In the genomic region with DNA sequence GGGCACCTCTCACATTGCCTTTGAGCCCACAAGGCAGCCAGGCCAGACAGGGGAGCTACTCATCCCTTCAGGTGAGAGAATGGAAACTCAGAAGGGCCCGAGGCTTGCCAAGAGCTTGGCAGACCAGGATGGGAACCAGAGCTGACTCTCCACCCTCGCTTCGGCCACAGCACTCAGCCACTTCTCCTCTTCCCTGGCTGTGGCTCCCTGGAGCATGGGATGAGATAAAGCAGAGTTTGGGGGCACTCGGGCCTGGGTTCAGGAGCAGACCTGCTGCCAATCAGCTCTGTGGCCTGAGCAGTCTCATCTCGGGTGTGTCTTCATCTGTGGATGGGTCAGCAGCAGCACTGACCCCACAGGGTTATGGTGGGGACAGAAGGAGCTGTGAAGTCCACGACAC, we compare ENCODE assay signal across 1 cellular context.
TF ChIP-seq lines count a peak whose summit lies in the region.

No MANE protein-coding gene starts in this region.

TF ChIP-seq in H1, 55 proteins besides CTCF, POLR2A, EP300 and RAD21:
- no peak for TF ChIP-seq JUND (IDR thresholded peaks at IDR 0.05; ENCODE audit: low read length)
- TF ChIP-seq ATF2 (IDR thresholded peaks at IDR 0.05; ENCODE audit: low read length) = no peak
- no peak for TF ChIP-seq NANOG (IDR thresholded peaks at IDR 0.05; ENCODE audit: insufficient read depth, low read depth, low read length, poor library complexity, severe bottlenecking)
- no peak for TF ChIP-seq RNF2 (IDR thresholded peaks at IDR 0.05; ENCODE audit: borderline replicate concordance, low read depth, low read length, missing control alignments, poor library complexity, severe bottlenecking)
- TF ChIP-seq SRF (IDR thresholded peaks at IDR 0.05; ENCODE audit: low read depth, low read length) = no peak
- TF ChIP-seq, protein P1, sequence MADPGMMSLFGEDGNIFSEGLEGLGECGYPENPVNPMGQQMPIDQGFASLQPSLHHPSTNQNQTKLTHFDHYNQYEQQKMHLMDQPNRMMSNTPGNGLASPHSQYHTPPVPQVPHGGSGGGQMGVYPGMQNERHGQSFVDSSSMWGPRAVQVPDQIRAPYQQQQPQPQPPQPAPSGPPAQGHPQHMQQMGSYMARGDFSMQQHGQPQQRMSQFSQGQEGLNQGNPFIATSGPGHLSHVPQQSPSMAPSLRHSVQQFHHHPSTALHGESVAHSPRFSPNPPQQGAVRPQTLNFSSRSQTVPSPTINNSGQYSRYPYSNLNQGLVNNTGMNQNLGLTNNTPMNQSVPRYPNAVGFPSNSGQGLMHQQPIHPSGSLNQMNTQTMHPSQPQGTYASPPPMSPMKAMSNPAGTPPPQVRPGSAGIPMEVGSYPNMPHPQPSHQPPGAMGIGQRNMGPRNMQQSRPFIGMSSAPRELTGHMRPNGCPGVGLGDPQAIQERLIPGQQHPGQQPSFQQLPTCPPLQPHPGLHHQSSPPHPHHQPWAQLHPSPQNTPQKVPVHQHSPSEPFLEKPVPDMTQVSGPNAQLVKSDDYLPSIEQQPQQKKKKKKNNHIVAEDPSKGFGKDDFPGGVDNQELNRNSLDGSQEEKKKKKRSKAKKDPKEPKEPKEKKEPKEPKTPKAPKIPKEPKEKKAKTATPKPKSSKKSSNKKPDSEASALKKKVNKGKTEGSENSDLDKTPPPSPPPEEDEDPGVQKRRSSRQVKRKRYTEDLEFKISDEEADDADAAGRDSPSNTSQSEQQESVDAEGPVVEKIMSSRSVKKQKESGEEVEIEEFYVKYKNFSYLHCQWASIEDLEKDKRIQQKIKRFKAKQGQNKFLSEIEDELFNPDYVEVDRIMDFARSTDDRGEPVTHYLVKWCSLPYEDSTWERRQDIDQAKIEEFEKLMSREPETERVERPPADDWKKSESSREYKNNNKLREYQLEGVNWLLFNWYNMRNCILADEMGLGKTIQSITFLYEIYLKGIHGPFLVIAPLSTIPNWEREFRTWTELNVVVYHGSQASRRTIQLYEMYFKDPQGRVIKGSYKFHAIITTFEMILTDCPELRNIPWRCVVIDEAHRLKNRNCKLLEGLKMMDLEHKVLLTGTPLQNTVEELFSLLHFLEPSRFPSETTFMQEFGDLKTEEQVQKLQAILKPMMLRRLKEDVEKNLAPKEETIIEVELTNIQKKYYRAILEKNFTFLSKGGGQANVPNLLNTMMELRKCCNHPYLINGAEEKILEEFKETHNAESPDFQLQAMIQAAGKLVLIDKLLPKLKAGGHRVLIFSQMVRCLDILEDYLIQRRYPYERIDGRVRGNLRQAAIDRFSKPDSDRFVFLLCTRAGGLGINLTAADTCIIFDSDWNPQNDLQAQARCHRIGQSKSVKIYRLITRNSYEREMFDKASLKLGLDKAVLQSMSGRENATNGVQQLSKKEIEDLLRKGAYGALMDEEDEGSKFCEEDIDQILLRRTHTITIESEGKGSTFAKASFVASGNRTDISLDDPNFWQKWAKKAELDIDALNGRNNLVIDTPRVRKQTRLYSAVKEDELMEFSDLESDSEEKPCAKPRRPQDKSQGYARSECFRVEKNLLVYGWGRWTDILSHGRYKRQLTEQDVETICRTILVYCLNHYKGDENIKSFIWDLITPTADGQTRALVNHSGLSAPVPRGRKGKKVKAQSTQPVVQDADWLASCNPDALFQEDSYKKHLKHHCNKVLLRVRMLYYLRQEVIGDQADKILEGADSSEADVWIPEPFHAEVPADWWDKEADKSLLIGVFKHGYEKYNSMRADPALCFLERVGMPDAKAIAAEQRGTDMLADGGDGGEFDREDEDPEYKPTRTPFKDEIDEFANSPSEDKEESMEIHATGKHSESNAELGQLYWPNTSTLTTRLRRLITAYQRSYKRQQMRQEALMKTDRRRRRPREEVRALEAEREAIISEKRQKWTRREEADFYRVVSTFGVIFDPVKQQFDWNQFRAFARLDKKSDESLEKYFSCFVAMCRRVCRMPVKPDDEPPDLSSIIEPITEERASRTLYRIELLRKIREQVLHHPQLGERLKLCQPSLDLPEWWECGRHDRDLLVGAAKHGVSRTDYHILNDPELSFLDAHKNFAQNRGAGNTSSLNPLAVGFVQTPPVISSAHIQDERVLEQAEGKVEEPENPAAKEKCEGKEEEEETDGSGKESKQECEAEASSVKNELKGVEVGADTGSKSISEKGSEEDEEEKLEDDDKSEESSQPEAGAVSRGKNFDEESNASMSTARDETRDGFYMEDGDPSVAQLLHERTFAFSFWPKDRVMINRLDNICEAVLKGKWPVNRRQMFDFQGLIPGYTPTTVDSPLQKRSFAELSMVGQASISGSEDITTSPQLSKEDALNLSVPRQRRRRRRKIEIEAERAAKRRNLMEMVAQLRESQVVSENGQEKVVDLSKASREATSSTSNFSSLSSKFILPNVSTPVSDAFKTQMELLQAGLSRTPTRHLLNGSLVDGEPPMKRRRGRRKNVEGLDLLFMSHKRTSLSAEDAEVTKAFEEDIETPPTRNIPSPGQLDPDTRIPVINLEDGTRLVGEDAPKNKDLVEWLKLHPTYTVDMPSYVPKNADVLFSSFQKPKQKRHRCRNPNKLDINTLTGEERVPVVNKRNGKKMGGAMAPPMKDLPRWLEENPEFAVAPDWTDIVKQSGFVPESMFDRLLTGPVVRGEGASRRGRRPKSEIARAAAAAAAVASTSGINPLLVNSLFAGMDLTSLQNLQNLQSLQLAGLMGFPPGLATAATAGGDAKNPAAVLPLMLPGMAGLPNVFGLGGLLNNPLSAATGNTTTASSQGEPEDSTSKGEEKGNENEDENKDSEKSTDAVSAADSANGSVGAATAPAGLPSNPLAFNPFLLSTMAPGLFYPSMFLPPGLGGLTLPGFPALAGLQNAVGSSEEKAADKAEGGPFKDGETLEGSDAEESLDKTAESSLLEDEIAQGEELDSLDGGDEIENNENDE (IDR thresholded peaks at IDR 0.05; ENCODE audit: insufficient replicate concordance, low read length) = no peak
- no peak for TF ChIP-seq RFX5 (IDR thresholded peaks at IDR 0.05; ENCODE audit: borderline replicate concordance, low read depth, low read length)
- no peak for TF ChIP-seq HDAC2 (IDR thresholded peaks at IDR 0.05; ENCODE audit: borderline replicate concordance in 1 of 2, low read depth in 2 of 2, low read length in 2 of 2)
- TF ChIP-seq TAF1 (IDR thresholded peaks at IDR 0.05; ENCODE audit: low read depth, low read length) = no peak
- TF ChIP-seq, protein P2, sequence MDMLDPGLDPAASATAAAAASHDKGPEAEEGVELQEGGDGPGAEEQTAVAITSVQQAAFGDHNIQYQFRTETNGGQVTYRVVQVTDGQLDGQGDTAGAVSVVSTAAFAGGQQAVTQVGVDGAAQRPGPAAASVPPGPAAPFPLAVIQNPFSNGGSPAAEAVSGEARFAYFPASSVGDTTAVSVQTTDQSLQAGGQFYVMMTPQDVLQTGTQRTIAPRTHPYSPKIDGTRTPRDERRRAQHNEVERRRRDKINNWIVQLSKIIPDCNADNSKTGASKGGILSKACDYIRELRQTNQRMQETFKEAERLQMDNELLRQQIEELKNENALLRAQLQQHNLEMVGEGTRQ (IDR thresholded peaks at IDR 0.05; ENCODE audit: low read length) = no peak
- no peak for TF ChIP-seq CREB1 (IDR thresholded peaks at IDR 0.05)
- TF ChIP-seq, protein P3, sequence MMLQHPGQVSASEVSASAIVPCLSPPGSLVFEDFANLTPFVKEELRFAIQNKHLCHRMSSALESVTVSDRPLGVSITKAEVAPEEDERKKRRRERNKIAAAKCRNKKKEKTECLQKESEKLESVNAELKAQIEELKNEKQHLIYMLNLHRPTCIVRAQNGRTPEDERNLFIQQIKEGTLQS (IDR thresholded peaks at IDR 0.05; ENCODE audit: insufficient read depth, low read depth, low read length) = no peak
- no peak for TF ChIP-seq BACH1 (IDR thresholded peaks at IDR 0.05; ENCODE audit: low read length)
- no peak for TF ChIP-seq EGR1 (IDR thresholded peaks at IDR 0.05; ENCODE audit: borderline replicate concordance, low read depth, low read length)
- TF ChIP-seq HDAC6 (IDR thresholded peaks at IDR 0.05; ENCODE audit: low read depth, low read length) = no peak
- TF ChIP-seq EZH2 (IDR thresholded peaks at IDR 0.05; ENCODE audit: low read depth, low read length, severe bottlenecking) = no peak
- TF ChIP-seq RBBP5 (IDR thresholded peaks at IDR 0.05; ENCODE audit: borderline replicate concordance, low read depth, low read length) = no peak
